ENCODE assay signal across 1 cellular context in genomic region chr5:143121135-143121474, GRCh38.
TF ChIP-seq lines count a peak whose summit lies in the region.

No MANE protein-coding gene starts in this region.

TF ChIP-seq in GM23338, 12 proteins besides CTCF, POLR2A, EP300 and RAD21 (continued from another document):
- TF ChIP-seq, protein P1, sequence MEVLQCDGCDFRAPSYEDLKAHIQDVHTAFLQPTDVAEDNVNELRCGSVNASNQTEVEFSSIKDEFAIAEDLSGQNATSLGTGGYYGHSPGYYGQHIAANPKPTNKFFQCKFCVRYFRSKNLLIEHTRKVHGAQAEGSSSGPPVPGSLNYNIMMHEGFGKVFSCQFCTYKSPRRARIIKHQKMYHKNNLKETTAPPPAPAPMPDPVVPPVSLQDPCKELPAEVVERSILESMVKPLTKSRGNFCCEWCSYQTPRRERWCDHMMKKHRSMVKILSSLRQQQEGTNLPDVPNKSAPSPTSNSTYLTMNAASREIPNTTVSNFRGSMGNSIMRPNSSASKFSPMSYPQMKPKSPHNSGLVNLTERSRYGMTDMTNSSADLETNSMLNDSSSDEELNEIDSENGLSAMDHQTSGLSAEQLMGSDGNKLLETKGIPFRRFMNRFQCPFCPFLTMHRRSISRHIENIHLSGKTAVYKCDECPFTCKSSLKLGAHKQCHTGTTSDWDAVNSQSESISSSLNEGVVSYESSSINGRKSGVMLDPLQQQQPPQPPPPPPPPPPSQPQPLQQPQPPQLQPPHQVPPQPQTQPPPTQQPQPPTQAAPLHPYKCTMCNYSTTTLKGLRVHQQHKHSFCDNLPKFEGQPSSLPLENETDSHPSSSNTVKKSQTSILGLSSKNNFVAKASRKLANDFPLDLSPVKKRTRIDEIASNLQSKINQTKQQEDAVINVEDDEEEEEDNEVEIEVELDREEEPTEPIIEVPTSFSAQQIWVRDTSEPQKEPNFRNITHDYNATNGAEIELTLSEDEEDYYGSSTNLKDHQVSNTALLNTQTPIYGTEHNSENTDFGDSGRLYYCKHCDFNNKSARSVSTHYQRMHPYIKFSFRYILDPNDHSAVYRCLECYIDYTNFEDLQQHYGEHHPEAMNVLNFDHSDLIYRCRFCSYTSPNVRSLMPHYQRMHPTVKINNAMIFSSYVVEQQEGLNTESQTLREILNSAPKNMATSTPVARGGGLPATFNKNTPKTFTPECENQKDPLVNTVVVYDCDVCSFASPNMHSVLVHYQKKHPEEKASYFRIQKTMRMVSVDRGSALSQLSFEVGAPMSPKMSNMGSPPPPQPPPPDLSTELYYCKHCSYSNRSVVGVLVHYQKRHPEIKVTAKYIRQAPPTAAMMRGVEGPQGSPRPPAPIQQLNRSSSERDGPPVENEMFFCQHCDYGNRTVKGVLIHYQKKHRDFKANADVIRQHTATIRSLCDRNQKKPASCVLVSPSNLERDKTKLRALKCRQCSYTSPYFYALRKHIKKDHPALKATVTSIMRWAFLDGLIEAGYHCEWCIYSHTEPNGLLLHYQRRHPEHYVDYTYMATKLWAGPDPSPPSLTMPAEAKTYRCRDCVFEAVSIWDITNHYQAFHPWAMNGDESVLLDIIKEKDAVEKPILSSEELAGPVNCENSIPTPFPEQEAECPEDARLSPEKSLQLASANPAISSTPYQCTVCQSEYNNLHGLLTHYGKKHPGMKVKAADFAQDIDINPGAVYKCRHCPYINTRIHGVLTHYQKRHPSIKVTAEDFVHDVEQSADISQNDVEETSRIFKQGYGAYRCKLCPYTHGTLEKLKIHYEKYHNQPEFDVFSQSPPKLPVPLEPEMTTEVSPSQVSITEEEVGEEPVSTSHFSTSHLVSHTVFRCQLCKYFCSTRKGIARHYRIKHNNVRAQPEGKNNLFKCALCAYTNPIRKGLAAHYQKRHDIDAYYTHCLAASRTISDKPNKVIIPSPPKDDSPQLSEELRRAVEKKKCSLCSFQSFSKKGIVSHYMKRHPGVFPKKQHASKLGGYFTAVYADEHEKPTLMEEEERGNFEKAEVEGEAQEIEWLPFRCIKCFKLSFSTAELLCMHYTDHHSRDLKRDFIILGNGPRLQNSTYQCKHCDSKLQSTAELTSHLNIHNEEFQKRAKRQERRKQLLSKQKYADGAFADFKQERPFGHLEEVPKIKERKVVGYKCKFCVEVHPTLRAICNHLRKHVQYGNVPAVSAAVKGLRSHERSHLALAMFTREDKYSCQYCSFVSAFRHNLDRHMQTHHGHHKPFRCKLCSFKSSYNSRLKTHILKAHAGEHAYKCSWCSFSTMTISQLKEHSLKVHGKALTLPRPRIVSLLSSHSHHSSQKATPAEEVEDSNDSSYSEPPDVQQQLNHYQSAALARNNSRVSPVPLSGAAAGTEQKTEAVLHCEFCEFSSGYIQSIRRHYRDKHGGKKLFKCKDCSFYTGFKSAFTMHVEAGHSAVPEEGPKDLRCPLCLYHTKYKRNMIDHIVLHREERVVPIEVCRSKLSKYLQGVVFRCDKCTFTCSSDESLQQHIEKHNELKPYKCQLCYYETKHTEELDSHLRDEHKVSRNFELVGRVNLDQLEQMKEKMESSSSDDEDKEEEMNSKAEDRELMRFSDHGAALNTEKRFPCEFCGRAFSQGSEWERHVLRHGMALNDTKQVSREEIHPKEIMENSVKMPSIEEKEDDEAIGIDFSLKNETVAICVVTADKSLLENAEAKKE (CRISPR knock-in tag; IDR thresholded peaks at IDR 0.05), result peak; percentile 73; the same call in 1 of the 2 replicates
- TF ChIP-seq NANOG (IDR thresholded peaks at IDR 0.05; ENCODE audit: borderline replicate concordance), result no peak
- no peak for TF ChIP-seq EZH2 (IDR thresholded peaks at IDR 0.05; ENCODE audit: low read depth, unreplicated experiment)
- no peak for TF ChIP-seq EZH2phosphoT487 (IDR thresholded peaks at IDR 0.05; ENCODE audit: unreplicated experiment)
- no peak for TF ChIP-seq JUNB (IDR thresholded peaks at IDR 0.05; ENCODE audit: unreplicated experiment)
- peak; percentile 41; the same call in 1 of the 2 replicates for TF ChIP-seq CREB1 (CRISPR knock-in tag; IDR thresholded peaks at IDR 0.05; ENCODE audit: low read depth)
- TF ChIP-seq ZNF114 (CRISPR knock-in tag; IDR thresholded peaks at IDR 0.05), result no peak
- TF ChIP-seq POLR2AphosphoS5 (IDR thresholded peaks at IDR 0.05; ENCODE audit: low read depth), result no peak
- TF ChIP-seq, protein P2, sequence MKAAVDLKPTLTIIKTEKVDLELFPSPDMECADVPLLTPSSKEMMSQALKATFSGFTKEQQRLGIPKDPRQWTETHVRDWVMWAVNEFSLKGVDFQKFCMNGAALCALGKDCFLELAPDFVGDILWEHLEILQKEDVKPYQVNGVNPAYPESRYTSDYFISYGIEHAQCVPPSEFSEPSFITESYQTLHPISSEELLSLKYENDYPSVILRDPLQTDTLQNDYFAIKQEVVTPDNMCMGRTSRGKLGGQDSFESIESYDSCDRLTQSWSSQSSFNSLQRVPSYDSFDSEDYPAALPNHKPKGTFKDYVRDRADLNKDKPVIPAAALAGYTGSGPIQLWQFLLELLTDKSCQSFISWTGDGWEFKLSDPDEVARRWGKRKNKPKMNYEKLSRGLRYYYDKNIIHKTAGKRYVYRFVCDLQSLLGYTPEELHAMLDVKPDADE (IDR thresholded peaks at IDR 0.05), result no peak
- TF ChIP-seq ZNF331 (CRISPR knock-in tag; IDR thresholded peaks at IDR 0.05; ENCODE audit: low read depth), result no peak
TF ChIP-seq in GM23338: peak in this region for 2.
